8 cellular contexts compared by ENCODE assay signal in genomic region chr3:64214002-64214696, GRCh38. TPM values are rescaled to one million over a fixed set of nuclear protein-coding genes. Genes with fewer than 3 reads are reported as not detected.
A peak's percentile ranks its signal among the peaks of the same experiment; 100 is the strongest.
DNase-seq lines count a peak whose midpoint lies in the region; ATAC-seq, FAIRE-seq and TF ChIP-seq lines count a peak whose summit lies in the region.

No MANE protein-coding gene starts in this region.

- H3K27me3 ChIP-seq in bronchial epithelial cell (ENCODE audit: control insufficient read depth, insufficient read depth, low read length) (no peaks in the 10 kb centered on the region), left lung (no peaks in the 10 kb centered on the region), tibial nerve (no peaks in the 10 kb centered on the region)

- H3K27ac ChIP-seq in left lung = peak overlapping the region; percentile 53 to 77
- H3K27ac ChIP-seq in tibial nerve = peak overlapping the region; percentile 35 to 95 (median 80)

- WGBS in tibial nerve, 2 donors = 8 to 10% methylated on average over 10 of the region's 10 CpGs

- no peak for FAIRE-seq in bronchial epithelial cell (lab: Jason Lieb, UNC)

- H3K36me3 ChIP-seq in bronchial epithelial cell (ENCODE audit: control insufficient read depth, insufficient read depth, low read length) = no peaks in the 10 kb centered on the region
- H3K36me3 ChIP-seq in left lung = no peaks in the 10 kb centered on the region
- H3K36me3 ChIP-seq in tibial nerve = no peaks in the 10 kb centered on the region

- H3K9me3 ChIP-seq in left lung (no peaks in the 10 kb centered on the region), tibial nerve (no peaks in the 10 kb centered on the region)

- no peak for TF ChIP-seq POLR2A in tibial nerve (IDR thresholded peaks at IDR 0.05)

- H3K4me1 ChIP-seq in left lung = peaks cover 24 to 46% of the 10 kb centered on the region in 2 donors
- peaks cover 0 to 89% (median 42%) of the 10 kb centered on the region in 4 donors for H3K4me1 ChIP-seq in tibial nerve

- DNase-seq in M059J (ENCODE audit: low read depth) = peak; percentile 81
- DNase-seq in bronchial epithelial cell (ENCODE audit: low read depth) = peak; percentile 60
- peak in 1 of 2 donors; percentile 75 for DNase-seq in left lung
- peak; percentile 51 to 61 for DNase-seq in tibial nerve (ENCODE audit: low spot score in 2 of 2)
- DNase-seq in iPS-NIHi7 (ENCODE audit: extremely low spot score) = no peak
- DNase-seq in UCSD-AML1 (lab: John Stamatoyannopoulos, UW; ENCODE audit: unreplicated experiment) = no peak
- no peak for DNase-seq in DMS114 treated with DMSO at 0.1 percent for 48 hours (lab: John Stamatoyannopoulos, UW; ENCODE audit: unreplicated experiment)
- no peak for DNase-seq in stimulated activated CD4-positive, alpha-beta T cell treated with anti-CD3 and anti-CD28 coated beads, Interleukin-2, amount 100 ng/mL, for 24 hours

- H3K4me3 ChIP-seq in bronchial epithelial cell (ENCODE audit: low read depth, low read length) = peak overlapping the region; percentile 18
- H3K4me3 ChIP-seq in left lung = peak overlapping the region in 1 of 2 donors; percentile 11
- H3K4me3 ChIP-seq in tibial nerve = peak overlapping the region; percentile 9 to 44 (median 26)

- peak in 1 of 2 donors; percentile 25 for TF ChIP-seq EP300 in tibial nerve (IDR thresholded peaks at IDR 0.05)

- peak; percentile 53 for ATAC-seq in left lung

- TF ChIP-seq CTCF in bronchial epithelial cell (IDR thresholded peaks at IDR 0.05; ENCODE audit: insufficient read depth, low read length, severe bottlenecking) (no peak), left lung (IDR thresholded peaks at IDR 0.05) (no peak), tibial nerve (IDR thresholded peaks at IDR 0.05) (no peak)

- intact Hi-C loops in left lung (cut with DNase I) = no loop called here

RNA-seq across cellular contexts. Expression of gene PRICKLE2, which starts 11.1 kb away (rescaled TPM):
- 3.2 and 5.3 TPM in 2 replicates for total RNA-seq in M059J (2014; rRNA removed; shearing (Covaris generic))
- total RNA-seq in bronchial epithelial cell (1.4 and 2.4 TPM in 2 replicates), left lung (10 to 100 TPM; 34.5 to 36.7 TPM), tibial nerve (10 to 100 TPM; 24.5 to 39.1 (median 35.2) TPM)

Comparison
In these comparisons a context has a peak if more than half of its experiments do, and no peak if none do; other contexts are left out.
1. DNase-seq: peak in M059J (single experiment), bronchial epithelial cell (single experiment) and tibial nerve (2 of 2); none in iPS-NIHi7 (single experiment), UCSD-AML1 (single experiment), DMS114 treated with DMSO at 0.1 percent for 48 hours (single experiment) and stimulated activated CD4-positive, alpha-beta T cell treated with anti-CD3 and anti-CD28 coated beads, Interleukin-2, amount 100 ng/mL, for 24 hours (0 of 2).